Comparison of ENCODE assay signal across 10 cellular contexts in the genomic region with DNA sequence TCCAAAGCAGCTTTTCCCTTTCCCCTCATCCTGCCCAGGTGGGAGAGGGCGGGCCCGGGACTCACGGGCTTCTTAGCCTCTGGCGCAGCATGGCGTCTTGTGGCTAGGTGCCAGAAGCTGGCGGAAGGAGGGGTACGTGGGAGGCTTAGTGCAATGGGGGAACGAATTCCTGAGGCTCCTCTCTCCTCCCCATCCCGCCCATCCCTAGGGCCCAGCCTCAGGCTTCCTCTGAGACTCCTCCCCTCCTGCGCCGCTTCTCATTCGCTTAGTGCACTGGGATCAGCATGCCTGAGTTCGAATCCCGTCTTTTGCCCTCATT.
"Had no signal": no experiment of that assay in that cellular context is flagged by ENCODE, and none has a peak within 500 bp of the region (broad histone marks: within the 10 kb centered on the region; RNA-seq: fewer than 3 reads in every experiment).

No MANE protein-coding gene starts in this region.

- H3K27me3 Mint-ChIP-seq: activated CD8-positive, alpha-beta memory T cell treated with anti-CD3 and anti-CD28 coated beads, Interleukin-2, amount 10 ng/mL, durations not matched to agents 7 days and 5 days had no signal

- H3K4me3 Mint-ChIP-seq: activated CD4-positive, alpha-beta memory T cell treated with anti-CD3 and anti-CD28 coated beads for 36 hours; activated CD4-positive, alpha-beta T cell treated with anti-CD3 and anti-CD28 coated beads for 36 hours; activated CD8-positive, alpha-beta memory T cell treated with anti-CD3 and anti-CD28 coated beads, Interleukin-2, amount 10 ng/mL, durations not matched to agents 7 days and 5 days had no signal

- H3K36me3 Mint-ChIP-seq: activated CD4-positive, alpha-beta memory T cell treated with anti-CD3 and anti-CD28 coated beads for 36 hours; activated CD8-positive, alpha-beta memory T cell treated with anti-CD3 and anti-CD28 coated beads, Interleukin-2, amount 10 ng/mL, durations not matched to agents 7 days and 5 days had no signal

- H3K4me3 ChIP-seq: cardiac muscle cell, esophagus muscularis mucosa, psoas muscle, sigmoid colon had no signal

- H3K27ac Mint-ChIP-seq: activated CD4-positive, alpha-beta memory T cell treated with anti-CD3 and anti-CD28 coated beads for 36 hours; activated CD4-positive, alpha-beta T cell treated with anti-CD3 and anti-CD28 coated beads for 36 hours; activated CD8-positive, alpha-beta memory T cell treated with anti-CD3 and anti-CD28 coated beads, Interleukin-2, amount 10 ng/mL, durations not matched to agents 7 days and 5 days; activated T-helper 2 cell treated with anti-CD3 and anti-CD28 coated beads, Interferon-gamma antibody, Interleukin-2, Interleukin-4, amounts not matched to agents 10 μg/mL and 5 μg/mL and 100 μg/mL, durations not matched to agents 14 hours and 24 hours and 36 hours had no signal

- H3K4me1 ChIP-seq: psoas muscle had no signal

- H3K36me3 ChIP-seq: cardiac muscle cell, esophagus muscularis mucosa, sigmoid colon had no signal

- H3K9me3 ChIP-seq: esophagus muscularis mucosa, psoas muscle, sigmoid colon had no signal

- H3K9me3 Mint-ChIP-seq: activated CD4-positive, alpha-beta memory T cell treated with anti-CD3 and anti-CD28 coated beads for 36 hours; activated T-helper 2 cell treated with anti-CD3 and anti-CD28 coated beads, Interferon-gamma antibody, Interleukin-2, Interleukin-4, amounts not matched to agents 10 μg/mL and 5 μg/mL and 100 μg/mL, durations not matched to agents 14 hours and 24 hours and 36 hours; nephron had no signal

- H3K27ac ChIP-seq: cardiac muscle cell, esophagus muscularis mucosa, psoas muscle, sigmoid colon, VCaP had no signal

- H3K4me1 Mint-ChIP-seq: activated CD4-positive, alpha-beta T cell treated with anti-CD3 and anti-CD28 coated beads for 36 hours; activated CD8-positive, alpha-beta memory T cell treated with anti-CD3 and anti-CD28 coated beads, Interleukin-2, amount 10 ng/mL, durations not matched to agents 7 days and 5 days had no signal
